Comparison of ENCODE assay signal across 2 cellular contexts in genomic region chr9:28610339-28610738, GRCh38.
TF ChIP-seq lines count a peak whose summit lies in the region.

No MANE protein-coding gene starts in this region.

TF ChIP-seq in GM23338, 12 proteins besides CTCF, POLR2A, EP300 and RAD21:
- no peak for TF ChIP-seq ZNF462 (CRISPR knock-in tag; IDR thresholded peaks at IDR 0.05)

TF ChIP-seq in WTC11, 78 proteins besides CTCF, POLR2A, EP300 and RAD21 (continued from another document):
- TF ChIP-seq STAT6 (CRISPR knock-in tag; conservative IDR thresholded peaks at IDR 0.05; ENCODE audit: low read depth) (no peak), ETV6 (CRISPR knock-in tag; IDR thresholded peaks at IDR 0.05) (no peak), ZNF532 (CRISPR knock-in tag; IDR thresholded peaks at IDR 0.05; ENCODE audit: borderline replicate concordance) (no peak), ZNF219 (CRISPR knock-in tag; IDR thresholded peaks at IDR 0.05; ENCODE audit: borderline replicate concordance) (no peak), ZNF317 (CRISPR knock-in tag; IDR thresholded peaks at IDR 0.05; ENCODE audit: borderline replicate concordance, low read depth) (no peak), RELA (CRISPR knock-in tag; IDR thresholded peaks at IDR 0.05; ENCODE audit: borderline replicate concordance) (no peak), AFF4 (CRISPR knock-in tag; IDR thresholded peaks at IDR 0.05; ENCODE audit: borderline replicate concordance) (no peak)
